ENCODE assay signal across 8 cellular contexts in the genomic region with DNA sequence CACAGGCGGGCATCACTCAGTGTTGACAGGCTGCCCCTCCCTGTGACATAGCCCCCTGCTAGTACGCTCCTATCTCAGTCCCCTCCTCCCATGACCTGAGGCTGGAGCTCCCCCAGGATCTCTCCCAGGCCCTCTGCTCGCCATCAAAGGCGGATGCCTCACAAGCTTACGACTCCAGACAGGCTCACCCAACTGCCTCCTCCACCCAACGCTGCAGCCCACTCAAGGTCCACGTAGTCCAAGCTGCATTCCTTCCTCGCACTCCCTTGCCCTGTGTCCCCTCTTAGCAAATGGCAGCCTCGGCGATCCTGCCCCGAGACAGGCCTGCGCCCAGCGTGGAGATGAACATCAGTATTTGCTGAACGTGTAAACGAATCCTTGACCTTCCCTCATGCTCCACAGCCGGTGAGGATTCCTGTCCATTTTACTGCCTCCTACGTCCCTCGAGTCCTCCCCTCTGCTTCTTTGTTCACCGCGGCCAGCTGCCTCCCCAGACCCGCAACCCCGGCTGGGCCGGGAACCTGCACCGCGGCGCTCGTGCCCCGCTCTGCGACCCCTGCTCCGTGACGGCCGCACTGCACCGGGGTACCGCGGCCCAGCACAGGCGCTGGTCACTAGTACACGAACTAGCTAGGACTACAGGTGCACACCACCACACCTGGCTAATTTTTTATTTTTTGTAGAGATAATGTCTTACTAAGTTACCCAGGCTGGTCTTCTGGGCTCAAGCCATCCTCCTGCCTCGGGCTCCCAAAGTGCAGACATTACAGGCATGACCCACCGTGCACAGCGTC. TPM values are rescaled to one million over a fixed set of nuclear protein-coding genes. Genes with fewer than 3 reads are reported as not detected.
DNase-seq lines count a peak whose midpoint lies in the region; ATAC-seq, FAIRE-seq and TF ChIP-seq lines count a peak whose summit lies in the region.

No MANE protein-coding gene starts in this region.

- H3K36me3 ChIP-seq in Peyer's patch (no peaks in the 10 kb centered on the region), esophagus muscularis mucosa (no peaks in the 10 kb centered on the region), pancreas (no peaks in the 10 kb centered on the region)

- H3K14ac ChIP-seq in H9 (ENCODE audit: insufficient read depth, low read length), result peak overlapping the region; percentile 61

- no peaks in the 10 kb centered on the region for H3K79me1 ChIP-seq in H9 (ENCODE audit: insufficient read depth, low read depth, low read length, poor library complexity, severe bottlenecking)

- no peak overlapping the region for H2BK12ac ChIP-seq in H9 (ENCODE audit: insufficient read length, low read depth, low read length)

- intact Hi-C loops in esophagus muscularis mucosa (cut with DNase I), result no loop called here
- intact Hi-C loops in pancreas (cut with DNase I), result no loop called here

- TF ChIP-seq POLR2A in GM12891 (IDR thresholded peaks at IDR 0.05; ENCODE audit: low read depth, low read length) (no peak), Peyer's patch (IDR thresholded peaks at IDR 0.05) (no peak), esophagus muscularis mucosa (IDR thresholded peaks at IDR 0.05; ENCODE audit: low read depth) (no peak)

- H3K23me2 ChIP-seq in H9 (ENCODE audit: insufficient read length, low read depth, low read length, poor library complexity, severe bottlenecking), result peaks cover 28% of the 10 kb centered on the region

- no CpG with 5 or more reads among the region's 40 CpGs for WGBS in H9 (ENCODE audit: extremely low coverage, insufficient read length, low lambda C conversion rate)
- 12% methylated on average over 36 of the region's 40 CpGs for WGBS in esophagus muscularis mucosa
- WGBS in pancreas, 2 donors, result 10% methylated on average over 40 of the region's 40 CpGs

- H3K4me1 ChIP-seq in H9 (ENCODE audit: insufficient read depth, low read length), result peaks cover 6% of the 10 kb centered on the region
- H3K4me1 ChIP-seq in Peyer's patch, result peaks cover 0 to 19% (median 8%) of the 10 kb centered on the region in 4 donors
- H3K4me1 ChIP-seq in esophagus muscularis mucosa, result peaks cover 17 to 22% (median 20%) of the 10 kb centered on the region in 4 donors
- H3K4me1 ChIP-seq in pancreas, result peaks cover 6 to 18% (median 15%) of the 10 kb centered on the region in 3 donors

- H3T11ph ChIP-seq in H9 (ENCODE audit: low read length), result no peak overlapping the region

- no peak overlapping the region for H4K91ac ChIP-seq in H9 (ENCODE audit: insufficient read length, low read depth, low read length)

- ATAC-seq in pancreas, result peak; percentile 1 to 8 (median 4)

- DNase-seq in GM12891 (ENCODE audit: insufficient read length, low spot score) (no peak), H9 (peak; percentile 54), Peyer's patch (peak in 1 of 3 donors; percentile 56), esophagus muscularis mucosa (ENCODE audit: extremely low spot score) (no peak), pancreas (peak in 1 of 6 donors; percentile 46), NCI-H446 treated with DMSO at 0.1 percent for 48 hours (lab: John Stamatoyannopoulos, UW) (no peak), NAMALWA (ENCODE audit: low spot score) (no peak), putamen (ENCODE audit: low spot score) (no peak)

- H3K4me2 ChIP-seq in H9 (ENCODE audit: insufficient read depth, insufficient read length, low read length), result peak overlapping the region; percentile 97

- H3K4me1 Mint-ChIP-seq in H9, result peaks cover 45 to 47% of the 10 kb centered on the region in 2 experiments

- no peak overlapping the region for H2BK15ac ChIP-seq in H9 (ENCODE audit: low read depth, low read length)

- no peak overlapping the region for H2BK120ac ChIP-seq in H9 (ENCODE audit: low read depth, low read length, poor library complexity, severe bottlenecking)

- H3K18ac ChIP-seq in H9 (ENCODE audit: insufficient read length, low read depth, low read length), result peak overlapping the region; percentile 36

- H3K4ac ChIP-seq in H9 (ENCODE audit: low read depth, low read length), result no peak overlapping the region

- peak overlapping the region in 2 of 3 experiments; percentile 83 to 86; a peak in 5 of 7 replicates for H3K27ac Mint-ChIP-seq in H9

- no peak overlapping the region for H2BK20ac ChIP-seq in H9 (ENCODE audit: low read depth, low read length, poor library complexity, severe bottlenecking)

- H3K27ac ChIP-seq in H9 (ENCODE audit: insufficient read length, low read depth, low read length) (no peak overlapping the region), Peyer's patch (peak overlapping the region in 1 of 4 donors; percentile 66), esophagus muscularis mucosa (replicated peaks in 1 of 4) (peak overlapping the region in 3 of 4 donors; percentile 68 to 86 (median 81)), pancreas (peak overlapping the region; percentile 84 to 97 (median 92))

- no peaks in the 10 kb centered on the region; a peak in 1 of 5 replicates for H3K9me3 Mint-ChIP-seq in H9

- FAIRE-seq in GM12891 (lab: Jason Lieb, UNC), result peak; percentile 57
- FAIRE-seq in pancreas (lab: Jason Lieb, UNC), result no peak

- no peak overlapping the region for H2BK5ac ChIP-seq in H9 (ENCODE audit: insufficient read length, low read length)

- H3K9me3 ChIP-seq in H9 (ENCODE audit: control insufficient read depth, low read depth, low read length) (no peaks in the 10 kb centered on the region), Peyer's patch (no peaks in the 10 kb centered on the region), esophagus muscularis mucosa (no peaks in the 10 kb centered on the region), pancreas (no peaks in the 10 kb centered on the region)

- H2AFZ ChIP-seq in H9 (ENCODE audit: low read length), result no peak overlapping the region

- no peak overlapping the region for H3K56ac ChIP-seq in H9 (ENCODE audit: insufficient read length, low read depth, low read length)

- no peak overlapping the region for H2AK5ac ChIP-seq in H9 (ENCODE audit: insufficient read length, low read length)

- H3K4me3 ChIP-seq in Peyer's patch (peak overlapping the region; percentile 47 to 76 (median 68)), esophagus muscularis mucosa (peak overlapping the region; percentile 59 to 82 (median 66)), pancreas (peak overlapping the region; percentile 14 to 80 (median 59))

- peak overlapping the region; percentile 16 for H4K8ac ChIP-seq in H9 (replicated peaks; ENCODE audit: insufficient read length, low read depth, low read length)

- H3K27me3 Mint-ChIP-seq in H9 (ENCODE audit: low read depth), result no peaks in the 10 kb centered on the region; the same call in 1 of the 2 replicates

- H3K9ac ChIP-seq in H9 (ENCODE audit: extremely low read depth, insufficient read length, low read length), result peak overlapping the region; percentile 64

- H3K79me2 ChIP-seq in H9 (ENCODE audit: insufficient read depth, low read length), result peaks cover 39% of the 10 kb centered on the region

- H4K5ac ChIP-seq in H9 (ENCODE audit: insufficient read length, low read depth, low read length), result no peak overlapping the region

- H3K4me3 Mint-ChIP-seq in H9, result peak overlapping the region; percentile 96

- TF ChIP-seq EP300 in esophagus muscularis mucosa (IDR thresholded peaks at IDR 0.05), result no peak

- H3K36me3 Mint-ChIP-seq in H9 (ENCODE audit: insufficient read depth in 1 of 3, low read depth in 3 of 3), result peaks cover 16 to 24% (median 22%) of the 10 kb centered on the region in 3 experiments; a peak in 6 of 7 replicates

- H3K27me3 ChIP-seq in H9 (ENCODE audit: insufficient read depth, low read length) (no peaks in the 10 kb centered on the region), Peyer's patch (no peaks in the 10 kb centered on the region), esophagus muscularis mucosa (no peaks in the 10 kb centered on the region), pancreas (no peaks in the 10 kb centered on the region)

- H4K20me1 ChIP-seq in H9 (ENCODE audit: control insufficient read depth, insufficient read depth, insufficient read length), result no peaks in the 10 kb centered on the region

- TF ChIP-seq CTCF in H9 (conservative IDR thresholded peaks at IDR 0.05) (no peak; the same call in 2 of the 3 replicates), Peyer's patch (IDR thresholded peaks at IDR 0.05) (no peak), esophagus muscularis mucosa (IDR thresholded peaks at IDR 0.05) (no peak), pancreas (IDR thresholded peaks at IDR 0.05) (no peak)

- no peak overlapping the region for H3K23ac ChIP-seq in H9 (ENCODE audit: insufficient read length, low read depth, low read length)

TF ChIP-seq in GM12891, 5 proteins besides CTCF, POLR2A, EP300 and RAD21:
- TF ChIP-seq POLR2AphosphoS5 (IDR thresholded peaks at IDR 0.05; ENCODE audit: low read depth, low read length) (no peak), PAX5 (IDR thresholded peaks at IDR 0.05; ENCODE audit: insufficient read depth, low read length, severe bottlenecking) (no peak), POU2F2 (IDR thresholded peaks at IDR 0.05; ENCODE audit: low read depth, low read length) (no peak), TAF1 (IDR thresholded peaks at IDR 0.05; ENCODE audit: low read depth, low read length) (no peak), SPI1 (IDR thresholded peaks at IDR 0.05; ENCODE audit: low read depth, low read length) (no peak)

RNA-seq across cellular contexts. Expression of gene TMEM97, which starts 0.8 kb away (rescaled TPM):
- polyA plus RNA-seq in GM12891 (2012; ENCODE audit: low read depth, missing spikeins), result 29.4 TPM
- total RNA-seq in H9 (2021) (116 and 121 TPM in 2 replicates), Peyer's patch (1 to 10 TPM; 7.7 to 8.9 (median 8.1) TPM), esophagus muscularis mucosa (10 to 100 TPM in 3 of 4 donors, 1 to 10 TPM in 1; 5.8 to 10.8 (median 10.1) TPM), pancreas (100 to 1,000 TPM in 4 of 6 donors, 10 to 100 TPM in 2; 73.9 to 129 (median 113) TPM)
- 10 to 100 TPM; 13.1 to 17.2 TPM for polyA plus RNA-seq in pancreas

RNA-seq across cellular contexts. Expression of gene IFT20, which starts 17.1 kb away (rescaled TPM):
- polyA plus RNA-seq in GM12891 (2012; ENCODE audit: low read depth, missing spikeins), result 29.8 TPM
- total RNA-seq in H9 (2021) (20.5 and 21.0 TPM in 2 replicates), Peyer's patch (10 to 100 TPM; 34.7 to 69.7 (median 62.0) TPM), esophagus muscularis mucosa (10 to 100 TPM; 41.3 to 63.5 (median 47.0) TPM), pancreas (10 to 100 TPM; 42.3 to 52.4 (median 48.0) TPM)
- 10 to 100 TPM; 65.8 to 79.0 TPM for polyA plus RNA-seq in pancreas

RNA-seq across cellular contexts. Expression of gene TNFAIP1, which starts 17.4 kb away (rescaled TPM):
- 6.4 TPM for polyA plus RNA-seq in GM12891 (2012; ENCODE audit: low read depth, missing spikeins)
- total RNA-seq in H9 (2021) (18.4 and 21.8 TPM in 2 replicates), Peyer's patch (10 to 100 TPM; 28.9 to 36.3 (median 31.1) TPM), esophagus muscularis mucosa (10 to 100 TPM; 23.7 to 43.8 (median 34.8) TPM), pancreas (10 to 100 TPM; 20.8 to 56.8 (median 31.8) TPM)
- polyA plus RNA-seq in pancreas, result 10 to 100 TPM; 11.5 to 16.8 TPM

RNA-seq across cellular contexts. Expression of gene POLDIP2, which starts 39.2 kb away (rescaled TPM):
- polyA plus RNA-seq in GM12891 (2012; ENCODE audit: low read depth, missing spikeins), result 78.8 TPM
- total RNA-seq in H9 (2021) (82.8 and 83.3 TPM in 2 replicates), Peyer's patch (10 to 100 TPM; 49.5 to 87.2 (median 79.0) TPM), esophagus muscularis mucosa (10 to 100 TPM; 67.7 to 97.5 (median 81.4) TPM), pancreas (10 to 100 TPM; 40.7 to 51.2 (median 42.5) TPM)
- polyA plus RNA-seq in pancreas, result 10 to 100 TPM; 28.3 to 41.0 TPM

RNA-seq across cellular contexts. Expression of gene SEBOX, which starts 46.8 kb away (rescaled TPM):
- polyA plus RNA-seq in GM12891 (2012; ENCODE audit: low read depth, missing spikeins), result not detected
- total RNA-seq in H9 (2021) (not detected in 2 replicates), Peyer's patch (not detected), esophagus muscularis mucosa (not detected), pancreas (not detected)
- polyA plus RNA-seq in pancreas, result not detected
